In genomic region chr14:102571043-102571442, GRCh38 we compare ENCODE assay signal across 25 cellular contexts. TPM values are rescaled to one million over a fixed set of nuclear protein-coding genes. Genes with fewer than 3 reads are reported as not detected.
A peak's percentile ranks its signal among the peaks of the same experiment; 100 is the strongest.
DNase-seq lines count a peak whose midpoint lies in the region; ATAC-seq, FAIRE-seq and TF ChIP-seq lines count a peak whose summit lies in the region.
"Had no signal": no experiment of that assay in that cellular context is flagged by ENCODE, and none has a peak within 500 bp of the region (broad histone marks: within the 10 kb centered on the region; RNA-seq: fewer than 3 reads in every experiment).

No MANE protein-coding gene starts in this region.

- H3K9me3 ChIP-seq in BE2C (no peaks in the 10 kb centered on the region), IMR-90 (ENCODE audit: control insufficient read depth, insufficient read depth, low read length) (no peaks in the 10 kb centered on the region), SK-N-SH (no peaks in the 10 kb centered on the region), H1 (ENCODE audit: insufficient read depth in 2 of 2, low read depth in 1 of 2, low read length in 1 of 2) (no peaks in the 10 kb centered on the region)
- H3K9me3 ChIP-seq: HAP-1, Peyer's patch had no signal

- H3K9me2 ChIP-seq in SK-N-SH = no peaks in the 10 kb centered on the region

- TF ChIP-seq POLR2A in IMR-90 (IDR thresholded peaks at IDR 0.05; ENCODE audit: low read depth, low read length) (no peak), H1 (IDR thresholded peaks at IDR 0.05; ENCODE audit: control extremely low read depth in 1 of 2, low read depth in 2 of 2, low read length in 2 of 2) (no peak)

- intact Hi-C loops in IMR-90 (cut with micrococcal nuclease) = no loop called here
- intact Hi-C loops in dorsolateral prefrontal cortex (cut with DNase I) = no loop called here

- H2BK20ac ChIP-seq in IMR-90 (ENCODE audit: low read depth, low read length) = no peak overlapping the region
- peak overlapping the region; percentile 88; the same call in 1 of the 2 replicates for H2BK20ac ChIP-seq in H1 (ENCODE audit: low read length)

- H4K20me1 ChIP-seq in IMR-90 (ENCODE audit: insufficient read depth, low read length) = no peaks in the 10 kb centered on the region
- H4K20me1 ChIP-seq in SK-N-SH (ENCODE audit: insufficient read depth) = no peaks in the 10 kb centered on the region
- H4K20me1 ChIP-seq in H1 (replicated peaks in 1 of 2; ENCODE audit: control insufficient read depth in 1 of 2, insufficient read depth in 2 of 2, low read length in 2 of 2) = no peaks in the 10 kb centered on the region

- H3K9ac ChIP-seq in IMR-90 (ENCODE audit: low read depth, low read length) = no peak overlapping the region
- H3K9ac ChIP-seq in SK-N-SH = no peak overlapping the region
- H3K9ac ChIP-seq in H1 (replicated peaks in 1 of 4; ENCODE audit: extremely low read depth in 1 of 4, low read depth in 3 of 4, low read length in 3 of 4) = no peak overlapping the region

- no peak overlapping the region for H3K56ac ChIP-seq in IMR-90 (ENCODE audit: extremely low read depth, insufficient read depth, low read length)
- no peak overlapping the region for H3K56ac ChIP-seq in H1 (replicated peaks; ENCODE audit: insufficient read length, low read depth, low read length)

- WGBS in IMR-90 (ENCODE audit: extremely low coverage in 2 of 2, insufficient read length in 1 of 2), 2 experiments = no CpG with 5 or more reads among the region's 2 CpGs
- WGBS in SK-N-SH (ENCODE audit: low lambda C conversion rate) = 43% methylated on average over 2 of the region's 2 CpGs
- WGBS in H1 (ENCODE audit: extremely low coverage in 1 of 2, insufficient coverage in 1 of 2, insufficient read length in 1 of 2, insufficient replicate concordance in 2 of 2, low coverage in 1 of 2, low lambda C conversion rate in 2 of 2, missing lambda C conversion rate in 1 of 2), 2 experiments = 95% methylated on average over 2 of the region's 2 CpGs; no CpG with 5 or more reads in 1 of the 2 experiments

- H4K8ac ChIP-seq in IMR-90 (ENCODE audit: low read depth in 2 of 2, low read length in 2 of 2) (no peak overlapping the region), H1 (ENCODE audit: extremely low read depth, insufficient read depth, low read length) (no peak overlapping the region; the same call in 1 of the 2 replicates)

- H3K4me2 ChIP-seq in IMR-90 (ENCODE audit: low read depth, low read length) (no peak overlapping the region), SK-N-SH (no peak overlapping the region), H1 (ENCODE audit: insufficient read depth in 1 of 2, low read depth in 2 of 2, low read length in 2 of 2) (no peak overlapping the region)
- H3K4me2 ChIP-seq: GM23338 had no signal

- H2AK9ac ChIP-seq in IMR-90 (replicated peaks; ENCODE audit: low read depth, low read length, poor library complexity) = no peak overlapping the region

- H3K27me3 ChIP-seq in BE2C (no peaks in the 10 kb centered on the region), IMR-90 (ENCODE audit: control insufficient read depth, insufficient read depth, low read length) (no peaks in the 10 kb centered on the region; the same call in 1 of the 2 replicates), SK-N-SH (ENCODE audit: insufficient read depth) (no peaks in the 10 kb centered on the region), H1 (replicated peaks in 1 of 4; ENCODE audit: control insufficient read depth in 3 of 4, extremely low read depth in 1 of 4, insufficient read depth in 3 of 4, low read length in 3 of 4) (no peaks in the 10 kb centered on the region), dorsolateral prefrontal cortex (no peaks in the 10 kb centered on the region)
- H3K27me3 ChIP-seq: Peyer's patch had no signal

- H3K23ac ChIP-seq in IMR-90 (ENCODE audit: low read depth, low read length) (no peak overlapping the region), H1 (ENCODE audit: insufficient read length) (no peak overlapping the region)

- H3K36me3 ChIP-seq in BE2C (no peaks in the 10 kb centered on the region), IMR-90 (ENCODE audit: control insufficient read depth, insufficient read depth, low read length) (no peaks in the 10 kb centered on the region), SK-N-SH (replicated peaks in 1 of 2; ENCODE audit: control insufficient read depth in 1 of 2, insufficient read depth in 2 of 2, low read length in 1 of 2) (no peaks in the 10 kb centered on the region), H1 (ENCODE audit: control insufficient read depth in 2 of 4, insufficient read depth in 4 of 4, low read length in 3 of 4) (no peaks in the 10 kb centered on the region)
- H3K36me3 ChIP-seq: HAP-1, Peyer's patch had no signal

- H3K9me1 ChIP-seq in IMR-90 (ENCODE audit: insufficient read depth, low read length) = no peaks in the 10 kb centered on the region

- no peaks in the 10 kb centered on the region for H3F3A ChIP-seq in SK-N-SH (replicated peaks; ENCODE audit: insufficient read depth)

- POLR2A ChIA-PET in IMR-90 (lab: Charles Lee; ENCODE audit: unreplicated experiment) = no interaction called here
- POLR2A ChIA-PET in SK-N-SH (lab: Yijun Ruan, JAX) = no interaction called here
- POLR2A ChIA-PET in H1 (lab: Charles Lee; ENCODE audit: partially characterized antibody) = interaction anchor here (1.4 to 3.0 kb wide), 3 partner anchors 9 to 20 kb away, joined by 3 to 7 read pairs (median 6); no protein-coding TSS in a partner anchor

- H4K91ac ChIP-seq in IMR-90 (ENCODE audit: insufficient read depth, low read depth, low read length) = no peak overlapping the region
- no peak overlapping the region for H4K91ac ChIP-seq in H1 (replicated peaks; ENCODE audit: insufficient read length, low read length)

- H2BK5ac ChIP-seq in IMR-90 (ENCODE audit: low read depth, low read length, poor library complexity, severe bottlenecking) (no peak overlapping the region), H1 (ENCODE audit: low read depth, low read length) (no peak overlapping the region)

- H3K4ac ChIP-seq in IMR-90 (ENCODE audit: low read depth, low read length) (no peak overlapping the region), H1 (replicated peaks; ENCODE audit: insufficient read length, low read depth, low read length) (no peak overlapping the region)

- dilution Hi-C loops in IMR-90 (cut with HindIII; ENCODE audit: low sequenced_read_pairs, unreplicated experiment) = no loop called here

- H3K79me1 ChIP-seq in IMR-90 (ENCODE audit: low read depth in 1 of 2, low read length in 2 of 2) = no peaks in the 10 kb centered on the region
- H3K79me1 ChIP-seq in H1 (ENCODE audit: low read depth, low read length) = no peaks in the 10 kb centered on the region

- no peak overlapping the region for H4K5ac ChIP-seq in IMR-90 (ENCODE audit: low read depth, low read length)
- H4K5ac ChIP-seq in H1 (ENCODE audit: insufficient read length, low read depth, low read length) = no peak overlapping the region

- no peaks in the 10 kb centered on the region for H3K23me2 ChIP-seq in H1 (ENCODE audit: low read depth, low read length)

- H2AFZ ChIP-seq in IMR-90 (replicated peaks; ENCODE audit: low read length, poor library complexity) (peak overlapping the region; percentile 37), SK-N-SH (ENCODE audit: low read depth) (no peak overlapping the region), H1 (ENCODE audit: low read length) (no peak overlapping the region; the same call in 1 of the 2 replicates)
- H2AFZ ChIP-seq: GM23338 had no signal

- H2BK120ac ChIP-seq in IMR-90 (ENCODE audit: low read depth, low read length) (no peak overlapping the region), H1 (replicated peaks; ENCODE audit: low read depth, low read length) (peak overlapping the region; percentile 53)

- no peak for TF ChIP-seq EP300 in SK-N-SH (IDR thresholded peaks at IDR 0.05; ENCODE audit: borderline replicate concordance in 1 of 2, low read depth in 1 of 2, low read length in 1 of 2)
- no peak for TF ChIP-seq EP300 in H1 (IDR thresholded peaks at IDR 0.05; ENCODE audit: borderline replicate concordance in 1 of 2, low read depth in 2 of 2, low read length in 2 of 2)

- no peak for ATAC-seq in IMR-90 (ENCODE audit: low read depth)
- no peak for ATAC-seq in HG02840 (IDR thresholded peaks at IDR 0.05; ENCODE audit: low FRiP score, unreplicated experiment)

- H3K4me3 ChIP-seq in BE2C (ENCODE audit: low read depth, low read length) (no peak overlapping the region), IMR-90 (ENCODE audit: insufficient read depth, low read depth, low read length) (no peak overlapping the region), SK-N-SH (ENCODE audit: low read depth in 2 of 2, low read length in 1 of 2) (no peak overlapping the region), H1 (ENCODE audit: extremely low read depth in 1 of 4, insufficient read depth in 2 of 4, low read depth in 3 of 4, low read length in 4 of 4) (no peak overlapping the region), dorsolateral prefrontal cortex (no peak overlapping the region)
- H3K4me3 ChIP-seq: GM23338, HAP-1, Peyer's patch had no signal

- TF ChIP-seq CTCF in BE2C (IDR thresholded peaks at IDR 0.05; ENCODE audit: low read depth, low read length) (no peak), IMR-90 (conservative IDR thresholded peaks at IDR 0.05; ENCODE audit: low read depth, low read length) (no peak), SK-N-SH (IDR thresholded peaks at IDR 0.05) (no peak), H1 (IDR thresholded peaks at IDR 0.05; ENCODE audit: control extremely low read depth in 1 of 3, insufficient read depth in 1 of 3, low read depth in 1 of 3, low read length in 3 of 3) (no peak), dorsolateral prefrontal cortex (IDR thresholded peaks at IDR 0.05 in 54 of 56, conservative IDR thresholded peaks at IDR 0.05 in 2 of 56; ENCODE audit: low read depth in 1 of 56, partially characterized antibody in 56 of 56) (no peak)

- CTCF ChIA-PET in IMR-90 (lab: Yijun Ruan, JAX) (no interaction called here), SK-N-SH (lab: Yijun Ruan, JAX) (interaction anchor here (1.2 to 1.9 kb wide), 5 partner anchors 9 to 133 kb away, joined by 4 to 10 read pairs (median 4); no protein-coding TSS in a partner anchor), H1 (lab: Charles Lee; ENCODE audit: partially characterized antibody) (interaction anchor here (1.2 to 2.8 kb wide), 8 partner anchors 11 to 52 kb away, joined by 3 to 18 read pairs (median 5); no protein-coding TSS in a partner anchor)

- TF ChIP-seq RAD21 in IMR-90 (IDR thresholded peaks at IDR 0.05; ENCODE audit: low read length) = no peak
- TF ChIP-seq RAD21 in SK-N-SH (IDR thresholded peaks at IDR 0.05; ENCODE audit: low read length) = no peak
- TF ChIP-seq RAD21 in H1 (IDR thresholded peaks at IDR 0.05 in 1 of 2, conservative IDR thresholded peaks at IDR 0.05 in 1 of 2; ENCODE audit: low read depth in 2 of 2, low read length in 2 of 2) = no peak

- H3K79me2 ChIP-seq in SK-N-SH (ENCODE audit: insufficient read depth) (no peaks in the 10 kb centered on the region), H1 (ENCODE audit: control insufficient read depth in 1 of 2, insufficient read depth in 2 of 2, low read length in 2 of 2) (no peaks in the 10 kb centered on the region)

- FAIRE-seq in H1 (lab: Jason Lieb, UNC) = no peak
- FAIRE-seq: A204.1 had no signal

- no peak overlapping the region for H3K18ac ChIP-seq in IMR-90 (ENCODE audit: low read depth, low read length)
- H3K18ac ChIP-seq in H1 (ENCODE audit: extremely low read depth, low read length) = no peak overlapping the region; the same call in 1 of the 2 replicates

- H2AK5ac ChIP-seq in IMR-90 (ENCODE audit: low read depth, low read length) = no peak overlapping the region
- H2AK5ac ChIP-seq in H1 (ENCODE audit: low read depth, low read length) = peak overlapping the region; percentile 44; the same call in 1 of the 2 replicates

- H2BK15ac ChIP-seq in IMR-90 (ENCODE audit: low read depth, low read length) (no peak overlapping the region), H1 (ENCODE audit: low read length) (peak overlapping the region; percentile 35; the same call in 1 of the 2 replicates)

- H3K27ac ChIP-seq in IMR-90 (ENCODE audit: insufficient read depth, low read length) = no peak overlapping the region
- peak overlapping the region in 1 of 2 experiments; percentile 26; a peak in 1 of 4 replicates for H3K27ac ChIP-seq in SK-N-SH (ENCODE audit: low read depth in 2 of 2, low read length in 1 of 2)
- no peak overlapping the region for H3K27ac ChIP-seq in H1 (ENCODE audit: low read depth, low read length)
- H3K27ac ChIP-seq in dorsolateral prefrontal cortex = no peak overlapping the region
- H3K27ac ChIP-seq: Peyer's patch had no signal

- no peaks in the 10 kb centered on the region for H3K4me1 ChIP-seq in BE2C
- H3K4me1 ChIP-seq in IMR-90 (ENCODE audit: control insufficient read depth, insufficient read depth, low read length) = 0 out of 2 replicates have a peak, but pooled peaks cover 2% of the 10 kb centered on the region
- no peaks in the 10 kb centered on the region; a peak in 1 of 4 replicates for H3K4me1 ChIP-seq in SK-N-SH (ENCODE audit: control insufficient read depth in 1 of 2, insufficient read depth in 2 of 2, low read depth in 1 of 2, low read length in 1 of 2)
- H3K4me1 ChIP-seq in H1 (replicated peaks in 1 of 4; ENCODE audit: control insufficient read depth in 3 of 4, insufficient read depth in 4 of 4, low read length in 3 of 4) = peaks cover 0 to 8% (median 5%) of the 10 kb centered on the region in 4 experiments; a peak in 5 of 7 replicates

- no TSS peak for BruUV-seq in IMR-90 (replicated peaks; lab: Mats Ljungman, UMichigan)

- in situ Hi-C loops in IMR-90 (cut with MboI; ENCODE audit: low sequenced_read_pairs) = no loop called here

- H2BK12ac ChIP-seq in H1 (ENCODE audit: low read depth, low read length) = peak overlapping the region; percentile 50; the same call in 1 of the 2 replicates

- no peak overlapping the region for H3K14ac ChIP-seq in IMR-90 (replicated peaks; ENCODE audit: low read depth, low read length)
- H3K14ac ChIP-seq in H1 (ENCODE audit: insufficient read length) = no peak overlapping the region

- peak; percentile 65 for DNase-seq in BE2C
- DNase-seq in IMR-90 = no peak
- DNase-seq in SK-N-SH = peak; percentile 67
- no peak for DNase-seq in H1 (ENCODE audit: low read depth in 1 of 2, low spot score in 2 of 2)
- no peak for DNase-seq in dorsolateral prefrontal cortex
- no peak for DNase-seq in NCI-H82 treated with DMSO at 0.1 percent for 48 hours (lab: John Stamatoyannopoulos, UW; ENCODE audit: unreplicated experiment)
- no peak for DNase-seq in GDM1 (lab: John Stamatoyannopoulos, UW)
- DNase-seq: AML-193; C1 segment of cervical spinal cord; CD4-positive, alpha-beta memory T cell; COR-L47; DMS53; HFFc6; Kasumi-1; NCI-H1105 treated with DMSO at 0.1 percent for 48 hours; NCI-H146; NCI-H1930; NCI-H2107; NCI-H526 treated with DMSO at 0.1 percent for 48 hours; Peyer's patch; T-helper 1 cell had no signal

RNA-seq across cellular contexts. Expression of gene RCOR1, which starts 21.4 kb away (rescaled TPM):
- 25.1 TPM for polyA plus RNA-seq in BE2C (2012; ENCODE audit: insufficient read depth, insufficient read length, low read depth)
- total RNA-seq in IMR-90 (2012; rRNA removed) (9.0 and 11.4 TPM in 2 replicates), dorsolateral prefrontal cortex (10 to 100 TPM in 114 of 120 experiments, 1 to 10 TPM in 6; 8.6 to 24.0 (median 13.3) TPM)
- polyA plus RNA-seq in IMR-90 (2012; rRNA removed) (8.8 and 11.2 TPM in 2 replicates), SK-N-SH (2012; rRNA removed) (8.5 and 8.8 TPM in 2 replicates), H1 (2011; rRNA removed) (8.6 and 12.3 TPM in 2 replicates)
- 4.6 and 5.3 TPM in 2 replicates for polyA plus RNA-seq in IMR-90 (2012; cell fraction: cytosol; rRNA removed)
- 5.2 and 18.9 TPM in 2 replicates for polyA plus RNA-seq in IMR-90 (2012; cell fraction: nucleus; rRNA removed; ENCODE audit: low replicate concordance)
- 10.9 and 11.4 TPM in 2 replicates for polyA plus RNA-seq in SK-N-SH (2012; cell fraction: cytosol; rRNA removed)
- 9.1 and 15.4 TPM in 2 replicates for polyA plus RNA-seq in SK-N-SH (2012; cell fraction: nucleus; rRNA removed)
- 23.1 and 26.3 TPM in 2 replicates for total RNA-seq in H1 (2021; fragmentation: NEBNext Ultra II Directional; extraction: Animal tissue kit (Norgen Biotek cat#: 25700))
- 9.7 TPM for polyA plus RNA-seq in H1 (2011; cell fraction: cytosol; rRNA removed)
- polyA plus RNA-seq in H1 (2011; cell fraction: nucleus; rRNA removed) = 8.9 TPM
- 10.0 to 14.7 TPM (median 12.8 TPM) in 4 replicates for polyA plus RNA-seq in H1 (2012, experiment 1 of 2)
- polyA plus RNA-seq in H1 (2012, experiment 2 of 2) = 2.3 TPM
- polyA plus RNA-seq in H1 (2013, experiment 1 of 2) = 11.1 TPM
- 11.7 TPM for polyA plus RNA-seq in H1 (2013, experiment 2 of 2)
- 18.2 and 19.2 TPM in 2 replicates for polyA minus RNA-seq in H1 (2011; rRNA and poly(A)+ RNA removed)
- 14.6 TPM for polyA minus RNA-seq in H1 (2011; cell fraction: cytosol; rRNA and poly(A)+ RNA removed)
- polyA minus RNA-seq in H1 (2011; cell fraction: nucleus; rRNA and poly(A)+ RNA removed) = 19.4 TPM

Comparison
In these comparisons a context has a peak if more than half of its experiments do, and no peak if none do; other contexts are left out.
1. DNase-seq: peak in BE2C (single experiment) and SK-N-SH (single experiment); none in IMR-90 (single experiment), H1 (0 of 2), dorsolateral prefrontal cortex (0 of 10), NCI-H82 treated with DMSO at 0.1 percent for 48 hours (single experiment) and GDM1 (single experiment).